17 cellular contexts compared by ENCODE assay signal in the genomic region with DNA sequence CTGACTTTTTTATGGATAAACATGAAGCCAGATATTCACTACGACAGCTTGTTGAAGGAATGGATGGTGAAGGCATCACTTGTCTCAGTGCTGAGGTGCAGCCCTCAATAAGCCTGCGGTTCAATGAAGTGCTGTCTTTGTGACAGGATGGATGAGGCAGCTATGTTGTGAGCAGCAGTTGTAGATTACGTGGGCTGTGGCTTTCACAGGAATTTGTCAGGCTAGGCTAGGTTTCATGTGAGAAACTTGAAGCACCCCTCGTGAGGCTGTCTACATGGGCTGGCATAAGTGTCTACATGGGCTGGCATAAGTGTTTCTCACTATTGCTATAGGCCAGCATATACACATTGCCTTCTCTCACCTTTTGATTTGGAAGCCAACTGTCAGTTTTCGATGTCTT.
DNase-seq lines count a peak whose midpoint lies in the region; ATAC-seq lines count a peak whose summit lies in the region.
"Had no signal": no experiment of that assay in that cellular context is flagged by ENCODE, and none has a peak within 500 bp of the region (broad histone marks: within the 10 kb centered on the region; RNA-seq: fewer than 3 reads in every experiment).

No MANE protein-coding gene starts in this region.

- no peaks in the 10 kb centered on the region for H3K36me3 Mint-ChIP-seq in natural killer cell treated with Interleukin-12 subunit alpha and Interleukin-12 subunit beta and Interleukin-15 and Interleukin-18, amount 100 ng/mL, for 72 hours
- H3K36me3 Mint-ChIP-seq: CD4-positive, CD25-positive, alpha-beta regulatory T cell had no signal

- no peaks in the 10 kb centered on the region for H3K9me3 ChIP-seq in SJCRH30 (replicated peaks)
- H3K9me3 ChIP-seq: BLaER1 treated with 17β-estradiol and CSF1 and Interleukin-3, amounts not matched to agents 10 nM and 100 nM; HAP-1 had no signal

- H3K27ac Mint-ChIP-seq in natural killer cell treated with Interleukin-12 subunit alpha and Interleukin-12 subunit beta and Interleukin-15 and Interleukin-18, amount 100 ng/mL, for 72 hours, result peak overlapping the region in 1 of 2 donors; percentile 19
- H3K27ac Mint-ChIP-seq: CD4-positive, CD25-positive, alpha-beta regulatory T cell had no signal

- H3K4me1 Mint-ChIP-seq in natural killer cell treated with Interleukin-12 subunit alpha and Interleukin-12 subunit beta and Interleukin-15 and Interleukin-18, amount 100 ng/mL, for 72 hours (ENCODE audit: low read depth in 2 of 2), result no peaks in the 10 kb centered on the region
- H3K4me1 Mint-ChIP-seq: CD4-positive, CD25-positive, alpha-beta regulatory T cell had no signal

- H3K4me3 Mint-ChIP-seq in natural killer cell treated with Interleukin-12 subunit alpha and Interleukin-12 subunit beta and Interleukin-15 and Interleukin-18, amount 100 ng/mL, for 72 hours, result no peak overlapping the region
- H3K4me3 Mint-ChIP-seq: CD4-positive, CD25-positive, alpha-beta regulatory T cell had no signal

- in situ Hi-C loops in ACHN (cut with HindIII; ENCODE audit: low pct_ligation_motif_present, low pct_unique_long_range_greater_than_20kb, low sequenced_read_pairs), result no loop called here

- H3K36me3 ChIP-seq in SJCRH30, result no peaks in the 10 kb centered on the region
- H3K36me3 ChIP-seq: BLaER1 treated with 17β-estradiol and CSF1 and Interleukin-3, amounts not matched to agents 10 nM and 100 nM; HAP-1 had no signal

- H3K9me3 Mint-ChIP-seq in natural killer cell treated with Interleukin-12 subunit alpha and Interleukin-12 subunit beta and Interleukin-15 and Interleukin-18, amount 100 ng/mL, for 72 hours, result peaks cover 8% of the 10 kb centered on the region

- H3K4me1 ChIP-seq in SJCRH30, result no peaks in the 10 kb centered on the region
- H3K4me1 ChIP-seq: BLaER1 treated with 17β-estradiol and CSF1 and Interleukin-3, amounts not matched to agents 10 nM and 100 nM; HAP-1 had no signal

- DNase-seq in ELR (ENCODE audit: low read depth) (peak; percentile 10), SJCRH30 (peak; percentile 14 to 47), glomerular visceral epithelial cell (ENCODE audit: extremely low spot score) (peak; percentile 7), NCI-H1694 (lab: John Stamatoyannopoulos, UW) (no peak), ACHN (no peak), NCI-H2227 (lab: John Stamatoyannopoulos, UW; ENCODE audit: unreplicated experiment) (no peak)
- DNase-seq in natural killer cell treated with Interleukin-12 subunit alpha and Interleukin-12 subunit beta and Interleukin-15 and Interleukin-18, amount 100 ng/mL, for 72 hours (ENCODE audit: low spot score), result no peak
- DNase-seq: 8988T; CD4-positive, CD25-positive, alpha-beta regulatory T cell; DMS 273 treated with DMSO at 0.1 percent for 48 hours; DMS79; GDM1; GOT3 had no signal

- no peak overlapping the region for H3K27ac ChIP-seq in SJCRH30
- H3K27ac ChIP-seq: BLaER1 treated with 17β-estradiol and CSF1 and Interleukin-3, amounts not matched to agents 10 nM and 100 nM had no signal

- ATAC-seq in natural killer cell treated with Interleukin-12 subunit alpha and Interleukin-12 subunit beta and Interleukin-15 and Interleukin-18, amount 100 ng/mL, for 72 hours, result peak; percentile 61 to 90
- no peak for ATAC-seq in HG03469 (IDR thresholded peaks at IDR 0.05; ENCODE audit: unreplicated experiment)
- ATAC-seq: HepG2 had no signal

- no peaks in the 10 kb centered on the region for H3K27me3 Mint-ChIP-seq in natural killer cell treated with Interleukin-12 subunit alpha and Interleukin-12 subunit beta and Interleukin-15 and Interleukin-18, amount 100 ng/mL, for 72 hours
- H3K27me3 Mint-ChIP-seq: CD4-positive, CD25-positive, alpha-beta regulatory T cell had no signal

- no peaks in the 10 kb centered on the region for H3K27me3 ChIP-seq in SJCRH30
- H3K27me3 ChIP-seq: BLaER1 treated with 17β-estradiol and CSF1 and Interleukin-3, amounts not matched to agents 10 nM and 100 nM had no signal

- H3K4me3 ChIP-seq in SJCRH30, result no peak overlapping the region
- H3K4me3 ChIP-seq: BLaER1 treated with 17β-estradiol and CSF1 and Interleukin-3, amounts not matched to agents 10 nM and 100 nM; HAP-1 had no signal

Comparison
In these comparisons a context has a peak if more than half of its experiments do, and no peak if none do; other contexts are left out.
1. DNase-seq: peak in ELR (single experiment), SJCRH30 (2 of 2) and glomerular visceral epithelial cell (single experiment); none in natural killer cell treated with Interleukin-12 subunit alpha and Interleukin-12 subunit beta and Interleukin-15 and Interleukin-18, amount 100 ng/mL, for 72 hours (single experiment), NCI-H1694 (single experiment), ACHN (single experiment) and NCI-H2227 (single experiment).